Comparison of ENCODE assay signal across 36 cellular contexts in genomic region chr5:10218658-10219057, GRCh38.
"Had no signal": no experiment of that assay in that cellular context is flagged by ENCODE, and none has a peak within 500 bp of the region (broad histone marks: within the 10 kb centered on the region; RNA-seq: fewer than 3 reads in every experiment).

No MANE protein-coding gene starts in this region.

- H3K27me3 ChIP-seq: ascending aorta, cardiac muscle cell had no signal

- H3K4me1 Mint-ChIP-seq: activated CD4-positive, alpha-beta memory T cell treated with anti-CD3 and anti-CD28 coated beads, Interleukin-2, amount 10 ng/mL, durations not matched to agents 7 days and 5 days; activated CD4-positive, alpha-beta T cell treated with anti-CD3 and anti-CD28 coated beads for 36 hours; activated CD8-positive, alpha-beta memory T cell treated with anti-CD3 and anti-CD28 coated beads, Interleukin-2, amount 10 ng/mL, durations not matched to agents 7 days and 5 days; activated naive CD4-positive, alpha-beta T cell treated with anti-CD3 and anti-CD28 coated beads, Interleukin-2, amount 10 ng/mL, durations not matched to agents 7 days and 5 days; activated naive CD4-positive, alpha-beta T cell treated with anti-CD3 and anti-CD28 coated beads, Interleukin-2, amount 50 U/mL, for 24 hours; activated naive CD8-positive, alpha-beta T cell treated with anti-CD3 and anti-CD28 coated beads, Interleukin-2, amount 10 ng/mL, durations not matched to agents 7 days and 5 days; activated naive CD8-positive, alpha-beta T cell treated with anti-CD3 and anti-CD28 coated beads, Interleukin-2, amount 50 U/mL, for 24 hours; brain; central memory CD8-positive, alpha-beta T cell had no signal

- H3K27ac ChIP-seq: ascending aorta, cardiac muscle cell, WERI-Rb-1 had no signal

- H3K4me3 ChIP-seq: ascending aorta, cardiac muscle cell had no signal

- H3K27ac Mint-ChIP-seq: activated CD4-positive, alpha-beta memory T cell treated with anti-CD3 and anti-CD28 coated beads, Interleukin-2, amount 10 ng/mL, durations not matched to agents 7 days and 5 days; activated CD4-positive, alpha-beta T cell treated with anti-CD3 and anti-CD28 coated beads for 36 hours; activated CD8-positive, alpha-beta memory T cell treated with anti-CD3 and anti-CD28 coated beads, Interleukin-2, amount 10 ng/mL, durations not matched to agents 7 days and 5 days; activated CD8-positive, alpha-beta T cell treated with anti-CD3 and anti-CD28 coated beads, Interleukin-2, amount 10 ng/mL, durations not matched to agents 7 days and 5 days; activated naive CD4-positive, alpha-beta T cell treated with anti-CD3 and anti-CD28 coated beads, Interleukin-2, amount 10 ng/mL, durations not matched to agents 7 days and 5 days; activated naive CD4-positive, alpha-beta T cell treated with anti-CD3 and anti-CD28 coated beads, Interleukin-2, amount 50 U/mL, for 24 hours; activated naive CD8-positive, alpha-beta T cell; activated naive CD8-positive, alpha-beta T cell treated with anti-CD3 and anti-CD28 coated beads, Interleukin-2, amount 10 ng/mL, durations not matched to agents 7 days and 5 days; activated naive CD8-positive, alpha-beta T cell treated with anti-CD3 and anti-CD28 coated beads, Interleukin-2, amount 50 U/mL, for 24 hours; activated T-cell treated with anti-CD3 and anti-CD28 coated beads, Interleukin-2, amount 50 U/mL, for 24 hours; activated T-helper 2 cell treated with anti-CD3 and anti-CD28 coated beads, Interferon-gamma antibody, Interleukin-2, Interleukin-4, amounts not matched to agents 10 μg/mL and 5 μg/mL and 100 μg/mL, durations not matched to agents 14 hours and 24 hours and 36 hours; brain; T-helper 1 cell treated with Interleukin-12 subunit alpha and Interleukin-12 subunit beta and Interleukin-4 antibody, amounts not matched to agents 30 μg/mL and 1 μg/mL, for 36 hours; T-helper 2 cell treated with Interferon-gamma antibody and Interleukin-4, amounts not matched to agents 5 μg/mL and 100 μg/mL, for 36 hours; WTC11 had no signal

- H3K9me3 Mint-ChIP-seq: activated CD4-positive, alpha-beta memory T cell treated with anti-CD3 and anti-CD28 coated beads, Interleukin-2, amount 10 ng/mL, durations not matched to agents 7 days and 5 days; activated naive CD4-positive, alpha-beta T cell treated with anti-CD3 and anti-CD28 coated beads, Interleukin-2, amount 10 ng/mL, durations not matched to agents 7 days and 5 days; activated naive CD4-positive, alpha-beta T cell treated with anti-CD3 and anti-CD28 coated beads, Interleukin-2, amount 50 U/mL, for 24 hours; activated naive CD8-positive, alpha-beta T cell treated with anti-CD3 and anti-CD28 coated beads, Interleukin-2, amount 10 ng/mL, durations not matched to agents 7 days and 5 days; activated naive CD8-positive, alpha-beta T cell treated with anti-CD3 and anti-CD28 coated beads, Interleukin-2, amount 50 U/mL, for 24 hours; activated T-cell treated with anti-CD3 and anti-CD28 coated beads, Interleukin-2, amount 50 U/mL, for 24 hours; activated T-helper 2 cell treated with anti-CD3 and anti-CD28 coated beads, Interferon-gamma antibody, Interleukin-2, Interleukin-4, amounts not matched to agents 10 μg/mL and 5 μg/mL and 100 μg/mL, durations not matched to agents 14 hours and 24 hours and 36 hours; central memory CD8-positive, alpha-beta T cell; T-helper 1 cell treated with Interleukin-12 subunit alpha and Interleukin-12 subunit beta and Interleukin-4 antibody, amounts not matched to agents 30 μg/mL and 1 μg/mL, for 36 hours; T-helper 2 cell treated with Interferon-gamma antibody and Interleukin-4, amounts not matched to agents 5 μg/mL and 100 μg/mL, for 36 hours had no signal

- FAIRE-seq: bronchial epithelial cell had no signal

- H3K4me1 ChIP-seq: ascending aorta had no signal

- H3K27me3 Mint-ChIP-seq: activated CD4-positive, alpha-beta memory T cell treated with anti-CD3 and anti-CD28 coated beads, Interleukin-2, amount 10 ng/mL, durations not matched to agents 7 days and 5 days; activated CD4-positive, alpha-beta T cell treated with anti-CD3 and anti-CD28 coated beads for 36 hours; activated CD8-positive, alpha-beta memory T cell treated with anti-CD3 and anti-CD28 coated beads, Interleukin-2, amount 10 ng/mL, durations not matched to agents 7 days and 5 days; activated naive CD4-positive, alpha-beta T cell treated with anti-CD3 and anti-CD28 coated beads, Interleukin-2, amount 10 ng/mL, durations not matched to agents 7 days and 5 days; activated naive CD4-positive, alpha-beta T cell treated with anti-CD3 and anti-CD28 coated beads, Interleukin-2, amount 50 U/mL, for 24 hours; activated naive CD8-positive, alpha-beta T cell; activated naive CD8-positive, alpha-beta T cell treated with anti-CD3 and anti-CD28 coated beads, Interleukin-2, amount 10 ng/mL, durations not matched to agents 7 days and 5 days; activated naive CD8-positive, alpha-beta T cell treated with anti-CD3 and anti-CD28 coated beads, Interleukin-2, amount 50 U/mL, for 24 hours; activated T-cell treated with anti-CD3 and anti-CD28 coated beads, Interleukin-2, amount 50 U/mL, for 24 hours; central memory CD8-positive, alpha-beta T cell had no signal

- H3K4me3 Mint-ChIP-seq: activated CD4-positive, alpha-beta memory T cell treated with anti-CD3 and anti-CD28 coated beads, Interleukin-2, amount 10 ng/mL, durations not matched to agents 7 days and 5 days; activated CD4-positive, alpha-beta T cell treated with anti-CD3 and anti-CD28 coated beads for 36 hours; activated CD8-positive, alpha-beta memory T cell treated with anti-CD3 and anti-CD28 coated beads, Interleukin-2, amount 10 ng/mL, durations not matched to agents 7 days and 5 days; activated CD8-positive, alpha-beta T cell treated with anti-CD3 and anti-CD28 coated beads, Interleukin-2, amount 10 ng/mL, durations not matched to agents 7 days and 5 days; activated naive CD4-positive, alpha-beta T cell treated with anti-CD3 and anti-CD28 coated beads, Interleukin-2, amount 10 ng/mL, durations not matched to agents 7 days and 5 days; activated naive CD4-positive, alpha-beta T cell treated with anti-CD3 and anti-CD28 coated beads, Interleukin-2, amount 50 U/mL, for 24 hours; activated naive CD8-positive, alpha-beta T cell; activated naive CD8-positive, alpha-beta T cell treated with anti-CD3 and anti-CD28 coated beads, Interleukin-2, amount 10 ng/mL, durations not matched to agents 7 days and 5 days; activated naive CD8-positive, alpha-beta T cell treated with anti-CD3 and anti-CD28 coated beads, Interleukin-2, amount 50 U/mL, for 24 hours; activated T-cell treated with anti-CD3 and anti-CD28 coated beads, Interleukin-2, amount 50 U/mL, for 24 hours; brain; central memory CD8-positive, alpha-beta T cell; T-helper 1 cell treated with Interleukin-12 subunit alpha and Interleukin-12 subunit beta and Interleukin-4 antibody, amounts not matched to agents 30 μg/mL and 1 μg/mL, for 36 hours; T-helper 2 cell treated with Interferon-gamma antibody and Interleukin-4, amounts not matched to agents 5 μg/mL and 100 μg/mL, for 36 hours; WTC11 had no signal

- DNase-seq: activated CD4-positive, alpha-beta memory T cell treated with anti-CD3 and anti-CD28 coated beads, Interleukin-2, amount 10 ng/mL, durations not matched to agents 7 days and 5 days; activated CD4-positive, alpha-beta T cell treated with anti-CD3 and anti-CD28 coated beads for 1 hour; activated CD4-positive, alpha-beta T cell treated with anti-CD3 and anti-CD28 coated beads for 36 hours; activated CD4-positive, alpha-beta T cell treated with anti-CD3 and anti-CD28 coated beads for 48 hours; activated CD4-positive, alpha-beta T cell treated with anti-CD3 and anti-CD28 coated beads, Interleukin-2, amount 50 U/mL, for 48 hours; activated CD4-positive, CD25-positive, alpha-beta regulatory T cell; activated CD8-positive, alpha-beta memory T cell treated with anti-CD3 and anti-CD28 coated beads for 24 hours; activated CD8-positive, alpha-beta memory T cell treated with anti-CD3 and anti-CD28 coated beads, Interleukin-2, amount 10 ng/mL, durations not matched to agents 7 days and 5 days; activated CD8-positive, alpha-beta memory T cell treated with anti-CD3 and anti-CD28 coated beads, Interleukin-2, amount 50 U/mL, for 48 hours; activated CD8-positive, alpha-beta T cell treated with anti-CD3 and anti-CD28 coated beads, Interleukin-2, amount 10 ng/mL, durations not matched to agents 7 days and 5 days; activated effector memory CD4-positive, alpha-beta T cell treated with Interleukin-2 at 50 U/mL for 16 hours; activated gamma-delta T cell; activated naive CD4-positive, alpha-beta T cell treated with anti-CD3 and anti-CD28 coated beads, Interleukin-2, amount 10 ng/mL, durations not matched to agents 7 days and 5 days; activated naive CD4-positive, alpha-beta T cell treated with Interleukin-2 at 50 U/mL for 16 hours; activated naive CD8-positive, alpha-beta T cell treated with anti-CD3 and anti-CD28 coated beads, Interleukin-2, amount 10 ng/mL, durations not matched to agents 7 days and 5 days; activated naive CD8-positive, alpha-beta T cell treated with anti-CD3 and anti-CD28 coated beads, Interleukin-2, amount 50 U/mL, for 24 hours; activated T-cell treated with anti-CD3 and anti-CD28 coated beads, Interleukin-2, amount 50 U/mL, for 24 hours; activated T-cell treated with anti-CD3 and anti-CD28 coated beads, Interleukin-2, amount 50 U/mL, for 48 hours; amygdala; anterior cingulate cortex; cerebellar nuclear complex; T-helper 1 cell; T-helper 2 cell; T-helper 9 cell; WERI-Rb-1 had no signal

- H3K36me3 ChIP-seq: ascending aorta, cardiac muscle cell had no signal

- H3K9me3 ChIP-seq: ascending aorta had no signal
